34 cellular contexts compared by ENCODE assay signal in the genomic region with DNA sequence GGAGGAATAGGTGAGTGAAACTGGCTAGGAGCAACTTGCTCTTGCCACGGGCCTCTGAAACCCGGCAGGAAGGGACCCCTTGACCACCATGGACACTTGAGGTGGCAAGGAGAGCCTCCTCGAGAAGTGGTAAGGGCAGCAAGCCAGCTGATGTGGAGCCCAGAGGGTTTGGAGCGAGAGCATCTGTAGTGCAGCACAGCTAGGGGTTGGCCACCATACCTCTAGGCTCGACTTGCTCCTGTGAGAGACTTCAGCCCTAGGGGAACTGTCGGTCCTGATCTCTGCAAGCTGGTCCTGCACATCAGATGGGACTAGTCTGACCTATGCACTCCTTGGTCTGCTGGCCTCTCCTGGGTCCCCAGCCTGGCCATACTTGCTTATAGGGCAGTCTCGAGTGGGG.
"Had no signal": no experiment of that assay in that cellular context is flagged by ENCODE, and none has a peak within 500 bp of the region (broad histone marks: within the 10 kb centered on the region; RNA-seq: fewer than 3 reads in every experiment).

No MANE protein-coding gene starts in this region.

- H3K27me3 Mint-ChIP-seq: activated CD4-positive, alpha-beta T cell treated with anti-CD3 and anti-CD28 coated beads, Interleukin-2, amount 10 ng/mL, durations not matched to agents 24 days and 14 days; activated CD8-positive, alpha-beta T cell treated with anti-CD3 and anti-CD28 coated beads for 36 hours; activated T-cell treated with anti-CD3 and anti-CD28 coated beads, Interleukin-2, amount 50 U/mL, for 24 hours; T-cell; T-helper 17 cell had no signal

- H3K36me3 ChIP-seq: ascending aorta, cardiac muscle cell, WERI-Rb-1 had no signal

- H3K9ac ChIP-seq: KMS-11 had no signal

- H3K27me3 ChIP-seq: ascending aorta, cardiac muscle cell had no signal

- H3K4me3 ChIP-seq: ascending aorta, cardiac muscle cell, PC-9 had no signal

- H3K27ac ChIP-seq: ascending aorta, cardiac muscle cell, KMS-11, PC-9, RWPE1, WERI-Rb-1 had no signal

- H3K9me3 ChIP-seq: ascending aorta had no signal

- H3K4me1 Mint-ChIP-seq: activated CD4-positive, alpha-beta T cell treated with anti-CD3 and anti-CD28 coated beads, Interleukin-2, amount 10 ng/mL, durations not matched to agents 24 days and 14 days; T-cell; T-helper 17 cell had no signal

- H3K4me1 ChIP-seq: ascending aorta had no signal

- H3K4me3 Mint-ChIP-seq: activated CD4-positive, alpha-beta T cell treated with anti-CD3 and anti-CD28 coated beads, Interleukin-2, amount 10 ng/mL, durations not matched to agents 24 days and 14 days; activated CD8-positive, alpha-beta T cell treated with anti-CD3 and anti-CD28 coated beads for 36 hours; activated naive CD4-positive, alpha-beta T cell treated with anti-CD3 and anti-CD28 coated beads for 36 hours; activated T-cell treated with anti-CD3 and anti-CD28 coated beads, Interleukin-2, amount 50 U/mL, for 24 hours; T-cell; T-helper 17 cell had no signal

- ATAC-seq: activated CD8-positive, alpha-beta T cell treated with anti-CD3 and anti-CD28 coated beads for 36 hours; activated naive CD4-positive, alpha-beta T cell treated with anti-CD3 and anti-CD28 coated beads, Interleukin-2, amount 50 U/mL, for 72 hours; Right ventricle myocardium inferior; SK-N-SH treated with all-trans-retinoic acid at 6 μM for 48 hours; T-helper 17 cell had no signal

- DNase-seq: activated CD4-positive, alpha-beta T cell treated with anti-CD3 and anti-CD28 coated beads for 1 hour; activated CD4-positive, alpha-beta T cell treated with anti-CD3 and anti-CD28 coated beads, Interleukin-2, amount 10 ng/mL, durations not matched to agents 24 days and 14 days; activated CD4-positive, alpha-beta T cell treated with anti-CD3 and anti-CD28 coated beads, Interleukin-2, amount 50 U/mL, for 4 hours; activated CD4-positive, CD25-positive, alpha-beta regulatory T cell; activated CD8-positive, alpha-beta T cell treated with anti-CD3 and anti-CD28 coated beads for 36 hours; activated gamma-delta T cell treated with Interleukin-2 at 50 U/mL for 16 hours; activated naive CD4-positive, alpha-beta T cell treated with anti-CD3 and anti-CD28 coated beads for 36 hours; activated T-cell treated with anti-CD3 and anti-CD28 coated beads, Interleukin-2, amount 50 U/mL, for 24 hours; amniotic stem cell; MM.1S; MV-4-11; NCI-H1092; NCI-H146; NCI-H187; NCI-H2029 treated with DMSO at 0.1 percent for 48 hours; NCI-H2107; NCI-H2171; NCI-H510A; NCI-H526; NCI-H748 treated with DMSO at 0.1 percent for 48 hours; NK-92 treated with Interleukin-12 subunit alpha and Interleukin-12 subunit beta, amount 100 ng/mL, for 24 hours; PC-9; SIG-M5; T-cell; T-helper 17 cell; WERI-Rb-1 had no signal

- H2AFZ ChIP-seq: PC-9 had no signal

- H3K27ac Mint-ChIP-seq: activated CD4-positive, alpha-beta T cell treated with anti-CD3 and anti-CD28 coated beads, Interleukin-2, amount 10 ng/mL, durations not matched to agents 24 days and 14 days; activated CD8-positive, alpha-beta T cell treated with anti-CD3 and anti-CD28 coated beads for 36 hours; activated naive CD4-positive, alpha-beta T cell treated with anti-CD3 and anti-CD28 coated beads for 36 hours; activated naive CD4-positive, alpha-beta T cell treated with anti-CD3 and anti-CD28 coated beads, Interleukin-2, amount 50 U/mL, for 72 hours; activated T-cell treated with anti-CD3 and anti-CD28 coated beads, Interleukin-2, amount 50 U/mL, for 24 hours; activated T-helper 2 cell treated with anti-CD3 and anti-CD28 coated beads, Interferon-gamma antibody, Interleukin-2, Interleukin-4, amounts not matched to agents 10 μg/mL and 5 μg/mL and 100 μg/mL, durations not matched to agents 14 hours and 24 hours and 36 hours; T-cell; T-helper 17 cell had no signal

- H3K36me3 Mint-ChIP-seq: activated naive CD4-positive, alpha-beta T cell treated with anti-CD3 and anti-CD28 coated beads, Interleukin-2, amount 50 U/mL, for 72 hours; T-cell had no signal

- H3K4me2 ChIP-seq: KMS-11, PC-9 had no signal

- H3K9me3 Mint-ChIP-seq: activated CD4-positive, alpha-beta T cell treated with anti-CD3 and anti-CD28 coated beads, Interleukin-2, amount 10 ng/mL, durations not matched to agents 24 days and 14 days; activated naive CD4-positive, alpha-beta T cell treated with anti-CD3 and anti-CD28 coated beads for 36 hours; activated T-cell treated with anti-CD3 and anti-CD28 coated beads, Interleukin-2, amount 50 U/mL, for 24 hours had no signal
